14 cellular contexts compared by ENCODE assay signal in the genomic region with DNA sequence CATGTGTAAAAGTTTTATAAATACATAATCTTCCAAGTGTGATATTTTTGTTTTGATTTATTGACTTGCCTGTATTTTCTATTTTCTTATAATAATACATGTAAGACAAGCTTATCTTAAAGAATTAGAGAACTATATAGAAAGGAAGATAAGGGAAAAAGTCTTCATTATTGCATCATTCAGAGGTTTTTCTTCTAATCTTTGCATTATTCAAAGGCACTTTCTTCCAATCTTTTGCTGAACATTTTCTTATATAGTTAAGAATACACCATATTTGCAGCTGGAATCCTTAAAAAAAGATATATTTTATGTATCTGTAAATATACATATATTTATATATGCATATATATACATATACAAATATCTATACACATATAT. TPM values are rescaled to one million over a fixed set of nuclear protein-coding genes. Genes with fewer than 3 reads are reported as not detected.
"Had no signal": no experiment of that assay in that cellular context is flagged by ENCODE, and none has a peak within 500 bp of the region (broad histone marks: within the 10 kb centered on the region; RNA-seq: fewer than 3 reads in every experiment).

No MANE protein-coding gene starts in this region.

- H3K27ac ChIP-seq: epithelial cell of prostate, stomach had no signal

- H3K4me1 Mint-ChIP-seq: central memory CD8-positive, alpha-beta T cell; immature natural killer cell had no signal

- ATAC-seq: effector memory CD8-positive, alpha-beta T cell; left colon; WTC11 had no signal

- H3K9me3 Mint-ChIP-seq: activated T-helper 1 cell treated with anti-CD3 and anti-CD28 coated beads, Interleukin-12 subunit alpha, Interleukin-12 subunit beta, Interleukin-2, Interleukin-4 antibody, amounts not matched to agents 30 ng/mL and 10 ng/mL and 1 ng/mL, durations not matched to agents 14 hours and 24 hours and 36 hours; central memory CD8-positive, alpha-beta T cell; dendritic cell treated with granulocyte-macrophage colony-stimulating factor and Interleukin-4, amounts not matched to agents 40 ng/mL and 50 ng/mL, for 4 days; effector memory CD8-positive, alpha-beta T cell; nephron progenitor cell; WTC11 had no signal

- H3K27ac Mint-ChIP-seq: activated T-helper 1 cell treated with anti-CD3 and anti-CD28 coated beads, Interleukin-12 subunit alpha, Interleukin-12 subunit beta, Interleukin-2, Interleukin-4 antibody, amounts not matched to agents 30 ng/mL and 10 ng/mL and 1 ng/mL, durations not matched to agents 14 hours and 24 hours and 36 hours; dendritic cell treated with granulocyte-macrophage colony-stimulating factor and Interleukin-4, amounts not matched to agents 40 ng/mL and 50 ng/mL, for 4 days; effector memory CD8-positive, alpha-beta T cell; immature natural killer cell; nephron progenitor cell; WTC11 had no signal

- H3K36me3 Mint-ChIP-seq: immature natural killer cell, WTC11 had no signal

- H3K27me3 ChIP-seq: stomach had no signal

- DNase-seq: activated CD4-positive, alpha-beta T cell treated with anti-CD3 and anti-CD28 coated beads for 48 hours; activated naive CD4-positive, alpha-beta T cell; effector memory CD8-positive, alpha-beta T cell; immature natural killer cell; left colon; nephron progenitor cell; stimulated activated CD4-positive, alpha-beta T cell treated with anti-CD3 and anti-CD28 coated beads, Interleukin-4, amount 100 ng/mL, for 4 hours; stomach had no signal

- H3K9me3 ChIP-seq: stomach had no signal

- H3K4me1 ChIP-seq: stomach had no signal

- H3K4me3 ChIP-seq: stomach had no signal

- H3K4me3 Mint-ChIP-seq: activated T-helper 1 cell treated with anti-CD3 and anti-CD28 coated beads, Interleukin-12 subunit alpha, Interleukin-12 subunit beta, Interleukin-2, Interleukin-4 antibody, amounts not matched to agents 30 ng/mL and 10 ng/mL and 1 ng/mL, durations not matched to agents 14 hours and 24 hours and 36 hours; central memory CD8-positive, alpha-beta T cell; dendritic cell treated with granulocyte-macrophage colony-stimulating factor and Interleukin-4, amounts not matched to agents 40 ng/mL and 50 ng/mL, for 4 days; effector memory CD8-positive, alpha-beta T cell; immature natural killer cell; nephron progenitor cell; WTC11 had no signal

- H3K36me3 ChIP-seq: stomach had no signal

RNA-seq across cellular contexts. Expression of gene PRRX1, which starts 33.4 kb away (rescaled TPM):
- total RNA-seq: activated T-helper 1 cell treated with anti-CD3 and anti-CD28 coated beads, Interleukin-12 subunit alpha, Interleukin-12 subunit beta, Interleukin-2, Interleukin-4 antibody, amounts not matched to agents 30 ng/mL and 10 ng/mL and 1 ng/mL, durations not matched to agents 14 hours and 24 hours and 36 hours; T-helper 1 cell treated with Interleukin-12 subunit alpha and Interleukin-12 subunit beta and Interleukin-4 antibody, amounts not matched to agents 30 ng/mL and 1 ng/mL, for 36 hours had no signal
- polyA plus RNA-seq: immature natural killer cell had no signal
